16 cellular contexts compared by ENCODE assay signal in the genomic region with DNA sequence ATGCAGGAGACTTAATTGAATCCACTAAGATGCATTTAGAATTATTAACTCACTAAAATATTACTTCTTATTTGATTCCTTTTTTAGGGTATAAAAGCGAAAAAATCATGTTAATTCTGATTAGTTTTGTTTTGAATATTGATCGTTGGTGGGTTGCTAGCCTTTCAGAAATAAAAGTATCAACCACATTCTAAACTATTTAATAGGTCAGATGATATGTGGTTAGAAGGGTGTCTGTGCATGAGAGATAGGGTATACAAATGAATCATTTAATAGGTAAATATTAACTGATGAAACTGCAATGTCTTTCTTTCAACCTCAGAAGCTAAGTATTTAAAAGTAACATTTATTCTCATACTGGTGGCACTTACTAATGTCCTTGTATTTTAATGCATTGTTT.
DNase-seq lines count a peak whose midpoint lies in the region; ATAC-seq and TF ChIP-seq lines count a peak whose summit lies in the region.
"Had no signal": no experiment of that assay in that cellular context is flagged by ENCODE, and none has a peak within 500 bp of the region (broad histone marks: within the 10 kb centered on the region; RNA-seq: fewer than 3 reads in every experiment).

No MANE protein-coding gene starts in this region.

- no peak for TF ChIP-seq CTCF in brain microvascular endothelial cell (IDR thresholded peaks at IDR 0.05; ENCODE audit: low read depth, low read length, missing control alignments)

- H3K4me3 ChIP-seq in brain microvascular endothelial cell (ENCODE audit: low read depth, low read length), result no peak overlapping the region
- H3K4me3 ChIP-seq: left ventricle myocardium inferior, stomach had no signal

- in situ Hi-C loops in brain microvascular endothelial cell (cut with HindIII; ENCODE audit: low pct_ligation_motif_present, low sequenced_read_pairs), result no loop called here

- H3K36me3 ChIP-seq in brain microvascular endothelial cell (replicated peaks), result no peaks in the 10 kb centered on the region
- H3K36me3 ChIP-seq: left ventricle myocardium inferior, stomach had no signal

- no peak for DNase-seq in NK-92 treated with Interleukin-12 subunit alpha and Interleukin-12 subunit beta, amount 100 ng/mL, for 24 hours (lab: John Stamatoyannopoulos, UW)
- no peak for DNase-seq in stimulated activated CD4-positive, alpha-beta T cell treated with anti-CD3 and anti-CD28 coated beads, Interleukin-2, amount 100 ng/mL, for 24 hours
- DNase-seq in brain microvascular endothelial cell (no peak), NCI-H1694 treated with DMSO at 0.1 percent for 48 hours (lab: John Stamatoyannopoulos, UW) (no peak)
- DNase-seq: activated naive CD4-positive, alpha-beta T cell treated with Interleukin-2 at 50 U/mL for 16 hours; Karpas-422; left ventricle myocardium inferior; NCI-H1436; NCI-H510A treated with DMSO at 0.1 percent for 48 hours; posterior cingulate gyrus; stomach had no signal

- H3K27ac ChIP-seq in brain microvascular endothelial cell, result no peak overlapping the region
- H3K27ac ChIP-seq: left ventricle myocardium inferior, stomach had no signal

- H3K27me3 ChIP-seq in brain microvascular endothelial cell (replicated peaks), result no peaks in the 10 kb centered on the region
- H3K27me3 ChIP-seq: stomach had no signal

- ATAC-seq in GM18511 (IDR thresholded peaks at IDR 0.05; ENCODE audit: unreplicated experiment), result peak; percentile 87
- peak; percentile 71 for ATAC-seq in GM19468 (IDR thresholded peaks at IDR 0.05; ENCODE audit: extremely low read depth, unreplicated experiment)
- peak; percentile 88 for ATAC-seq in HG02970 (IDR thresholded peaks at IDR 0.05; ENCODE audit: low FRiP score, unreplicated experiment)
- peak; percentile 66 for ATAC-seq in HG03469 (IDR thresholded peaks at IDR 0.05; ENCODE audit: unreplicated experiment)
- ATAC-seq: WTC11 had no signal
